Comparison of ENCODE assay signal across 13 cellular contexts in genomic region chr17:18966831-18967624, GRCh38. TPM values are rescaled to one million over a fixed set of nuclear protein-coding genes. Genes with fewer than 3 reads are reported as not detected.
DNase-seq lines count a peak whose midpoint lies in the region; ATAC-seq, FAIRE-seq and TF ChIP-seq lines count a peak whose summit lies in the region.
"Had no signal": no experiment of that assay in that cellular context is flagged by ENCODE, and none has a peak within 500 bp of the region (broad histone marks: within the 10 kb centered on the region; RNA-seq: fewer than 3 reads in every experiment).

No MANE protein-coding gene starts in this region.

- POLR2A ChIA-PET in SK-N-SH (lab: Yijun Ruan, JAX): no interaction called here

- CTCF ChIA-PET in SK-N-SH (lab: Yijun Ruan, JAX): no interaction called here

- H3K79me2 ChIP-seq in SK-N-SH (ENCODE audit: insufficient read depth): no peaks in the 10 kb centered on the region

- H3K27ac ChIP-seq in SK-N-SH (ENCODE audit: low read depth in 2 of 2, low read length in 1 of 2): peak overlapping the region; percentile 13 to 50; a peak in 1 of 4 replicates
- peak overlapping the region; percentile 39 to 66 for H3K27ac ChIP-seq in right atrium auricular region
- H3K27ac ChIP-seq: thoracic aorta had no signal

- peaks cover 11 to 25% of the 10 kb centered on the region in 2 donors for H3K36me3 Mint-ChIP-seq in stimulated activated naive B cell treated with anti-CD40 and anti-IgM and Interleukin-4, amounts not matched to agents 10 μg/mL and 1 μg/mL and 100 μg/mL, for 72 hours
- no peaks in the 10 kb centered on the region for H3K36me3 Mint-ChIP-seq in activated naive CD4-positive, alpha-beta T cell treated with anti-CD3 and anti-CD28 coated beads, Interleukin-2, amount 50 U/mL, for 72 hours

- H4K20me1 ChIP-seq in SK-N-SH (ENCODE audit: insufficient read depth): no peaks in the 10 kb centered on the region

- H3K36me3 ChIP-seq in SK-N-SH (replicated peaks in 1 of 2; ENCODE audit: control insufficient read depth in 1 of 2, insufficient read depth in 2 of 2, low read length in 1 of 2) (peaks cover 0 to 5% of the 10 kb centered on the region in 2 experiments), right atrium auricular region (peaks cover 10% of the 10 kb centered on the region)
- H3K36me3 ChIP-seq: thoracic aorta had no signal

- DNase-seq in NCI-H2081 (lab: John Stamatoyannopoulos, UW) (peak; percentile 0 to 8), NCI-H2081 treated with DMSO at 0.1 percent for 48 hours (lab: John Stamatoyannopoulos, UW) (no peak), SK-N-SH (no peak), right atrium auricular region (ENCODE audit: low spot score) (no peak), anterior cingulate cortex (lab: John Stamatoyannopoulos, UW) (no peak), frontal cortex (ENCODE audit: low spot score in 2 of 2) (no peak)
- no peak for DNase-seq in stimulated activated naive B cell treated with anti-CD40 and anti-IgM and Interleukin-4, amounts not matched to agents 10 μg/mL and 1 μg/mL and 100 μg/mL, for 72 hours
- no peak for DNase-seq in activated naive CD4-positive, alpha-beta T cell treated with anti-CD3 and anti-CD28 coated beads, Interleukin-2, amount 50 U/mL, for 72 hours (ENCODE audit: low spot score in 2 of 2)
- DNase-seq: activated effector memory CD4-positive, alpha-beta T cell treated with anti-CD3 and anti-CD28 coated beads, Interleukin-2, amount 50 U/mL, for 16 hours; midbrain; NCI-H187 treated with DMSO at 0.1 percent for 48 hours had no signal

- H3K4me3 ChIP-seq in SK-N-SH (ENCODE audit: low read depth in 2 of 2, low read length in 1 of 2) (no peak overlapping the region), right atrium auricular region (no peak overlapping the region)
- H3K4me3 ChIP-seq: thoracic aorta had no signal

- peak overlapping the region; percentile 56 for H3K27ac Mint-ChIP-seq in stimulated activated naive B cell treated with anti-CD40 and anti-IgM and Interleukin-4, amounts not matched to agents 10 μg/mL and 1 μg/mL and 100 μg/mL, for 72 hours
- H3K27ac Mint-ChIP-seq in activated naive CD4-positive, alpha-beta T cell treated with anti-CD3 and anti-CD28 coated beads, Interleukin-2, amount 50 U/mL, for 72 hours: peak overlapping the region in 1 of 2 donors; percentile 74

- no peak overlapping the region for H3K4me3 Mint-ChIP-seq in stimulated activated naive B cell treated with anti-CD40 and anti-IgM and Interleukin-4, amounts not matched to agents 10 μg/mL and 1 μg/mL and 100 μg/mL, for 72 hours

- H3K27me3 ChIP-seq in SK-N-SH (ENCODE audit: insufficient read depth): no peaks in the 10 kb centered on the region
- H3K27me3 ChIP-seq in right atrium auricular region: no peaks in the 10 kb centered on the region

- H3K9me3 Mint-ChIP-seq in stimulated activated naive B cell treated with anti-CD40 and anti-IgM and Interleukin-4, amounts not matched to agents 10 μg/mL and 1 μg/mL and 100 μg/mL, for 72 hours: no peaks in the 10 kb centered on the region
- no peaks in the 10 kb centered on the region for H3K9me3 Mint-ChIP-seq in activated naive CD4-positive, alpha-beta T cell treated with anti-CD3 and anti-CD28 coated beads, Interleukin-2, amount 50 U/mL, for 72 hours

- H3K9ac ChIP-seq in SK-N-SH: no peak overlapping the region

- H3F3A ChIP-seq in SK-N-SH (replicated peaks; ENCODE audit: insufficient read depth): peaks cover 14% of the 10 kb centered on the region

- TF ChIP-seq RAD21 in SK-N-SH (IDR thresholded peaks at IDR 0.05; ENCODE audit: low read length): no peak

- H3K27me3 Mint-ChIP-seq in stimulated activated naive B cell treated with anti-CD40 and anti-IgM and Interleukin-4, amounts not matched to agents 10 μg/mL and 1 μg/mL and 100 μg/mL, for 72 hours: peaks cover 0 to 5% of the 10 kb centered on the region in 2 donors

- FAIRE-seq in frontal cortex (lab: Jason Lieb, UNC): no peak

- peaks cover 4 to 26% of the 10 kb centered on the region in 2 experiments; a peak in 2 of 4 replicates for H3K4me1 ChIP-seq in SK-N-SH (ENCODE audit: control insufficient read depth in 1 of 2, insufficient read depth in 2 of 2, low read depth in 1 of 2, low read length in 1 of 2)
- peaks cover 0 to 16% of the 10 kb centered on the region in 2 donors for H3K4me1 ChIP-seq in right atrium auricular region

- no peak overlapping the region for H3K4me2 ChIP-seq in SK-N-SH

- no peaks in the 10 kb centered on the region for H3K9me3 ChIP-seq in SK-N-SH
- no peaks in the 10 kb centered on the region for H3K9me3 ChIP-seq in right atrium auricular region
- H3K9me3 ChIP-seq: thoracic aorta had no signal

- no peaks in the 10 kb centered on the region for H3K9me2 ChIP-seq in SK-N-SH

- TF ChIP-seq EP300 in SK-N-SH (IDR thresholded peaks at IDR 0.05; ENCODE audit: borderline replicate concordance in 1 of 2, low read depth in 1 of 2, low read length in 1 of 2): no peak

- WGBS in SK-N-SH (ENCODE audit: low lambda C conversion rate): 67% methylated on average over 17 of the region's 19 CpGs

- no peak overlapping the region for H2AFZ ChIP-seq in SK-N-SH (ENCODE audit: low read depth)

- no peak for ATAC-seq in stimulated activated naive B cell treated with anti-CD40 and anti-IgM and Interleukin-4, amounts not matched to agents 10 μg/mL and 1 μg/mL and 100 μg/mL, for 72 hours (replicated peaks)
- no peak for ATAC-seq in activated naive CD4-positive, alpha-beta T cell treated with anti-CD3 and anti-CD28 coated beads, Interleukin-2, amount 50 U/mL, for 72 hours

- peaks cover under 1 to 3% of the 10 kb centered on the region in 2 donors for H3K4me1 Mint-ChIP-seq in stimulated activated naive B cell treated with anti-CD40 and anti-IgM and Interleukin-4, amounts not matched to agents 10 μg/mL and 1 μg/mL and 100 μg/mL, for 72 hours

- TF ChIP-seq CTCF in SK-N-SH (IDR thresholded peaks at IDR 0.05) (no peak), right atrium auricular region (IDR thresholded peaks at IDR 0.05) (no peak)

TF ChIP-seq in SK-N-SH, 30 proteins besides CTCF, POLR2A, EP300 and RAD21 (continues in another document):
- TF ChIP-seq USF1 (IDR thresholded peaks at IDR 0.05; ENCODE audit: borderline replicate concordance, low read depth) (no peak), TCF12 (IDR thresholded peaks at IDR 0.05) (no peak), EZH2phosphoT487 (IDR thresholded peaks at IDR 0.05; ENCODE audit: borderline replicate concordance, low read depth) (no peak), CHD2 (IDR thresholded peaks at IDR 0.05; ENCODE audit: low read length, partially characterized antibody) (no peak), PBX3 (IDR thresholded peaks at IDR 0.05) (no peak), SIN3A (IDR thresholded peaks at IDR 0.05; ENCODE audit: borderline replicate concordance, low read depth, low read length) (no peak), FOXM1 (IDR thresholded peaks at IDR 0.05; ENCODE audit: low read depth) (no peak)

RNA-seq across cellular contexts. Expression of gene SLC5A10, which starts 15.1 kb away (rescaled TPM):
- not detected in 2 replicates for polyA plus RNA-seq in SK-N-SH (2012; rRNA removed)
- not detected in 2 replicates for polyA plus RNA-seq in SK-N-SH (2012; cell fraction: cytosol; rRNA removed)
- 0.01 TPM in 2 replicates for polyA plus RNA-seq in SK-N-SH (2012; cell fraction: nucleus; rRNA removed)
- total RNA-seq in right atrium auricular region: under 1 TPM in 1 of 2 donors, not detected in 1; 0.16 TPM
- not detected for total RNA-seq in activated naive CD4-positive, alpha-beta T cell treated with anti-CD3 and anti-CD28 coated beads, Interleukin-2, amount 50 U/mL, for 72 hours
- not detected for total RNA-seq in frontal cortex
- total RNA-seq: T-helper 2 cell treated with Interferon-gamma antibody and Interleukin-4, amounts not matched to agents 100 ng/mL and 5 ng/mL, for 36 hours; thoracic aorta had no signal

RNA-seq across cellular contexts. Expression of gene FAM83G, which starts 37.5 kb away (rescaled TPM):
- 6.4 and 6.5 TPM in 2 replicates for polyA plus RNA-seq in SK-N-SH (2012; rRNA removed)
- polyA plus RNA-seq in SK-N-SH (2012; cell fraction: cytosol; rRNA removed): 2.2 and 3.8 TPM in 2 replicates
- 13.1 and 14.0 TPM in 2 replicates for polyA plus RNA-seq in SK-N-SH (2012; cell fraction: nucleus; rRNA removed)
- total RNA-seq in right atrium auricular region (10 to 100 TPM; 14.0 to 50.9 TPM), frontal cortex (0.41 TPM)
- 10 to 100 TPM in 1 of 2 donors, 1 to 10 TPM in 1; 9.4 to 13.7 TPM for total RNA-seq in activated naive CD4-positive, alpha-beta T cell treated with anti-CD3 and anti-CD28 coated beads, Interleukin-2, amount 50 U/mL, for 72 hours

Comparison
In these comparisons a context has a peak if more than half of its experiments do, and no peak if none do; other contexts are left out.
1. DNase-seq: peak in NCI-H2081 (2 of 2); none in NCI-H2081 treated with DMSO at 0.1 percent for 48 hours (single experiment), SK-N-SH (single experiment), right atrium auricular region (single experiment), stimulated activated naive B cell treated with anti-CD40 and anti-IgM and Interleukin-4, amounts not matched to agents 10 μg/mL and 1 μg/mL and 100 μg/mL, for 72 hours (single experiment), activated naive CD4-positive, alpha-beta T cell treated with anti-CD3 and anti-CD28 coated beads, Interleukin-2, amount 50 U/mL, for 72 hours (0 of 2), anterior cingulate cortex (0 of 58) and frontal cortex (0 of 2).